Comparison of ENCODE assay signal across 8 cellular contexts in genomic region chr20:19785173-19785799, GRCh38. TPM values are rescaled to one million over a fixed set of nuclear protein-coding genes. Genes with fewer than 3 reads are reported as not detected.
A peak's percentile ranks its signal among the peaks of the same experiment; 100 is the strongest.
DNase-seq lines count a peak whose midpoint lies in the region; ATAC-seq and TF ChIP-seq lines count a peak whose summit lies in the region.

No MANE protein-coding gene starts in this region.

- TF ChIP-seq POLR2A in breast epithelium (IDR thresholded peaks at IDR 0.05) = no peak

- H3K9me3 ChIP-seq in GM23248 (ENCODE audit: low read depth) (no peaks in the 10 kb centered on the region), breast epithelium (peaks cover 4 to 5% of the 10 kb centered on the region in 2 donors), skeletal muscle tissue (ENCODE audit: control insufficient read depth in 3 of 3, low read length in 3 of 3) (peaks cover 0 to 3% (median 0%) of the 10 kb centered on the region in 3 donors)

- ATAC-seq in GM18873 (IDR thresholded peaks at IDR 0.05; ENCODE audit: low FRiP score, unreplicated experiment) = no peak
- ATAC-seq in GM21526 (IDR thresholded peaks at IDR 0.05; ENCODE audit: low FRiP score, unreplicated experiment) = no peak
- no peak for ATAC-seq in activated T-cell treated with anti-CD3 and anti-CD28 coated beads, Interleukin-2, amount 50 U/mL, for 4 hours
- ATAC-seq in GM21528 (IDR thresholded peaks at IDR 0.05; ENCODE audit: low FRiP score, unreplicated experiment) = no peak

- H3F3A ChIP-seq in GM23248 (ENCODE audit: insufficient read depth) = peaks cover 39% of the 10 kb centered on the region

- H3K9ac ChIP-seq in GM23248 (peak overlapping the region; percentile 68), skeletal muscle tissue (ENCODE audit: low read depth in 1 of 3, low read length in 3 of 3) (no peak overlapping the region)

- H3K27me3 Mint-ChIP-seq in activated T-cell treated with anti-CD3 and anti-CD28 coated beads, Interleukin-2, amount 50 U/mL, for 4 hours (ENCODE audit: low read depth) = peaks cover 5% of the 10 kb centered on the region

- H3K4me3 ChIP-seq in GM23248 (peak overlapping the region; percentile 13), breast epithelium (no peak overlapping the region), skeletal muscle tissue (ENCODE audit: low read length in 3 of 3) (peak overlapping the region in 1 of 3 donors; percentile 47)

- no peaks in the 10 kb centered on the region for H4K20me1 ChIP-seq in GM23248 (ENCODE audit: insufficient read depth)

- H3K36me3 Mint-ChIP-seq in activated T-cell treated with anti-CD3 and anti-CD28 coated beads, Interleukin-2, amount 50 U/mL, for 4 hours (ENCODE audit: insufficient read depth) = no peaks in the 10 kb centered on the region

- WGBS in GM23248 (ENCODE audit: low coverage in 1 of 2, low lambda C conversion rate in 2 of 2, missing lambda C conversion rate in 2 of 2), 2 experiments = 26 to 28% methylated on average over 4 of the region's 4 CpGs

- in situ Hi-C loops in GM23248 (cut with MboI) = loop anchor here (25.0 kb wide), 1 partner anchor 202 kb away; no protein-coding TSS in a partner anchor

- no peaks in the 10 kb centered on the region for H3K9me3 Mint-ChIP-seq in activated T-cell treated with anti-CD3 and anti-CD28 coated beads, Interleukin-2, amount 50 U/mL, for 4 hours

- H3K36me3 ChIP-seq in GM23248 (ENCODE audit: low read depth) (no peaks in the 10 kb centered on the region), breast epithelium (no peaks in the 10 kb centered on the region), skeletal muscle tissue (ENCODE audit: control insufficient read depth in 3 of 3, insufficient read depth in 3 of 3, low read length in 3 of 3) (peaks cover 0 to 3% (median 0%) of the 10 kb centered on the region in 3 donors)

- intact Hi-C loops in breast epithelium (cut with DNase I; ENCODE audit: low total_unique reads) = loop anchor here (1.0 kb wide), 1 partner anchor 28 kb away; no protein-coding TSS in a partner anchor

- H3K9me2 ChIP-seq in GM23248 (ENCODE audit: insufficient read depth) = no peaks in the 10 kb centered on the region

- peaks cover 2% of the 10 kb centered on the region for H3K4me1 Mint-ChIP-seq in activated T-cell treated with anti-CD3 and anti-CD28 coated beads, Interleukin-2, amount 50 U/mL, for 4 hours (ENCODE audit: low read depth)

- peak overlapping the region; percentile 64 for H3K4me2 ChIP-seq in GM23248 (ENCODE audit: unreplicated experiment)

- H3K27ac ChIP-seq in GM23248 (peak overlapping the region; percentile 87), breast epithelium (peak overlapping the region; percentile 59 to 66), skeletal muscle tissue (ENCODE audit: low read depth, low read length) (peak overlapping the region; percentile 60)

- no peak for TF ChIP-seq CTCF in breast epithelium (IDR thresholded peaks at IDR 0.05)

- peaks cover 27% of the 10 kb centered on the region for H3K79me2 ChIP-seq in GM23248 (ENCODE audit: insufficient read depth)

- peak; percentile 56 for DNase-seq in GM23248
- no peak for DNase-seq in breast epithelium (ENCODE audit: low spot score in 2 of 2)
- DNase-seq in iris pigment epithelial cell (ENCODE audit: low read depth) = peak; percentile 76
- DNase-seq in activated T-cell treated with anti-CD3 and anti-CD28 coated beads, Interleukin-2, amount 50 U/mL, for 4 hours = no peak

- H3K4me3 Mint-ChIP-seq in activated T-cell treated with anti-CD3 and anti-CD28 coated beads, Interleukin-2, amount 50 U/mL, for 4 hours = no peak overlapping the region

- H3K27me3 ChIP-seq in GM23248 (replicated peaks; ENCODE audit: insufficient read depth) = no peaks in the 10 kb centered on the region
- no peaks in the 10 kb centered on the region for H3K27me3 ChIP-seq in breast epithelium
- no peaks in the 10 kb centered on the region for H3K27me3 ChIP-seq in skeletal muscle tissue (ENCODE audit: control insufficient read depth in 3 of 3, insufficient read depth in 3 of 3, low read length in 3 of 3)

- H3K4me1 ChIP-seq in GM23248 (ENCODE audit: insufficient read depth) (peaks cover 43% of the 10 kb centered on the region), breast epithelium (peaks cover 9 to 28% of the 10 kb centered on the region in 2 donors), skeletal muscle tissue (ENCODE audit: control insufficient read depth in 3 of 3, insufficient read depth in 3 of 3, low read length in 3 of 3) (peaks cover 27 to 34% (median 33%) of the 10 kb centered on the region in 3 donors)

- H2AFZ ChIP-seq in GM23248 = 0 out of 2 replicates have a peak overlapping the region, but pooled peaks have one; percentile 55

RNA-seq across cellular contexts. Expression of gene RIN2, which starts 27.2 kb away (rescaled TPM):
- 48.0 and 48.3 TPM in 2 replicates for total RNA-seq in GM23248 (2014; rRNA removed; shearing (Covaris generic))
- 45.3 and 45.6 TPM in 2 replicates for polyA plus RNA-seq in GM23248 (2016; fragmentation: Nextera tagmentation; extraction: Ambion mirVana)
- total RNA-seq in breast epithelium (100 to 1,000 TPM in 2 of 3 donors, 10 to 100 TPM in 1; 82.7 to 114 (median 104) TPM), skeletal muscle tissue (27.1 TPM)
- under 1 TPM in 2 of 3 donors, not detected in 1; 0.08 to 0.24 TPM for total RNA-seq in activated T-cell treated with anti-CD3 and anti-CD28 coated beads, Interleukin-2, amount 50 U/mL, for 4 hours

Comparison
In these comparisons a context has a peak if more than half of its experiments do, and no peak if none do; other contexts are left out.
1. DNase-seq: peak in GM23248 (single experiment) and iris pigment epithelial cell (single experiment); none in breast epithelium (0 of 2) and activated T-cell treated with anti-CD3 and anti-CD28 coated beads, Interleukin-2, amount 50 U/mL, for 4 hours (single experiment).
2. RNA of gene RIN2, which starts 27.2 kb away (total RNA-seq): 82.7 to 114 TPM in breast epithelium, 48.0 to 48.3 TPM in GM23248 and 27.1 TPM in skeletal muscle tissue (single experiment); 0.08 to 0.24 TPM in activated T-cell treated with anti-CD3 and anti-CD28 coated beads, Interleukin-2, amount 50 U/mL, for 4 hours; every median in the first group is over 10 times any median in the second.
3. Peak in every context shown above with its lines, with median percentiles within 50 percentile points of each other: H3K27ac ChIP-seq.